In the genomic region with DNA sequence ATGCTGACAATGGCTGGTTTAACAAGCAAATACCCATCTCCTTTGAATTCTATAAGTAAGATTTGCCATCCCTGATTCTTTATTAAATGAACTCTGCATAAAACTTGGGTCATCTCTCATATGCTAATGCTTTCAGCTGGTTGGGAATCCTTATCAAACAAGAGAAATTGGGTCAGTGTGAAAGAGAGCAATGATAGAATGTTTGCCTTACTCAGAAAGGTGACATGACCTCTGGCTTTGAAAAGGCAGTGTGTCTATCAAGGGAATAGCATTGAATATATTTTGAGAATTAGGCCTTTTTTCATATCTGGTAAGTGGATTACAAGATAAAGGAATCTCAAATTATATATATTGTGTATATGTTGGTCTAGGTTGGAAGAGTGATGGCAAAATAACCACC, we compare ENCODE assay signal across 36 cellular contexts. TPM values are rescaled to one million over a fixed set of nuclear protein-coding genes. Genes with fewer than 3 reads are reported as not detected.
"Had no signal": no experiment of that assay in that cellular context is flagged by ENCODE, and none has a peak within 500 bp of the region (broad histone marks: within the 10 kb centered on the region; RNA-seq: fewer than 3 reads in every experiment).

No MANE protein-coding gene starts in this region.

- DNase-seq: Karpas-422, Kasumi-1, MG63, MM.1S, MV-4-11, NCI-H1048, NCI-H1092, NCI-H1092 treated with DMSO at 0.1 percent for 48 hours, NCI-H1105, NCI-H1105 treated with DMSO at 0.1 percent for 48 hours, NCI-H1417, NCI-H1417 treated with DMSO at 0.1 percent for 48 hours, NCI-H1436, NCI-H1436 treated with DMSO at 0.1 percent for 48 hours, NCI-H146, NCI-H1694, NCI-H1694 treated with DMSO at 0.1 percent for 48 hours, NCI-H187, NCI-H187 treated with DMSO at 0.1 percent for 48 hours, NCI-H1930, NCI-H2029, NCI-H2029 treated with DMSO at 0.1 percent for 48 hours, NCI-H2081, NCI-H2081 treated with DMSO at 0.1 percent for 48 hours, NCI-H2107, NCI-H2171, NCI-H2171 treated with DMSO at 0.1 percent for 48 hours, NCI-H2227 treated with DMSO at 0.1 percent for 48 hours, NCI-H226, NCI-H345, NCI-H446, NCI-H446 treated with DMSO at 0.1 percent for 48 hours, NCI-H510A, NCI-H510A treated with DMSO at 0.1 percent for 48 hours had no signal

RNA-seq across cellular contexts. Expression of gene SLC7A14, which starts 8.7 kb away (rescaled TPM):
- total RNA-seq: MCF 10A, NCI-H460 had no signal
